ENCODE assay signal across 1 cellular context in genomic region chr6:11772109-11772830, GRCh38.
TF ChIP-seq lines count a peak whose summit lies in the region.

No MANE protein-coding gene starts in this region.

TF ChIP-seq in K562, 482 proteins besides CTCF, POLR2A, EP300 and RAD21 (continued from another document):
- TF ChIP-seq, protein P1, sequence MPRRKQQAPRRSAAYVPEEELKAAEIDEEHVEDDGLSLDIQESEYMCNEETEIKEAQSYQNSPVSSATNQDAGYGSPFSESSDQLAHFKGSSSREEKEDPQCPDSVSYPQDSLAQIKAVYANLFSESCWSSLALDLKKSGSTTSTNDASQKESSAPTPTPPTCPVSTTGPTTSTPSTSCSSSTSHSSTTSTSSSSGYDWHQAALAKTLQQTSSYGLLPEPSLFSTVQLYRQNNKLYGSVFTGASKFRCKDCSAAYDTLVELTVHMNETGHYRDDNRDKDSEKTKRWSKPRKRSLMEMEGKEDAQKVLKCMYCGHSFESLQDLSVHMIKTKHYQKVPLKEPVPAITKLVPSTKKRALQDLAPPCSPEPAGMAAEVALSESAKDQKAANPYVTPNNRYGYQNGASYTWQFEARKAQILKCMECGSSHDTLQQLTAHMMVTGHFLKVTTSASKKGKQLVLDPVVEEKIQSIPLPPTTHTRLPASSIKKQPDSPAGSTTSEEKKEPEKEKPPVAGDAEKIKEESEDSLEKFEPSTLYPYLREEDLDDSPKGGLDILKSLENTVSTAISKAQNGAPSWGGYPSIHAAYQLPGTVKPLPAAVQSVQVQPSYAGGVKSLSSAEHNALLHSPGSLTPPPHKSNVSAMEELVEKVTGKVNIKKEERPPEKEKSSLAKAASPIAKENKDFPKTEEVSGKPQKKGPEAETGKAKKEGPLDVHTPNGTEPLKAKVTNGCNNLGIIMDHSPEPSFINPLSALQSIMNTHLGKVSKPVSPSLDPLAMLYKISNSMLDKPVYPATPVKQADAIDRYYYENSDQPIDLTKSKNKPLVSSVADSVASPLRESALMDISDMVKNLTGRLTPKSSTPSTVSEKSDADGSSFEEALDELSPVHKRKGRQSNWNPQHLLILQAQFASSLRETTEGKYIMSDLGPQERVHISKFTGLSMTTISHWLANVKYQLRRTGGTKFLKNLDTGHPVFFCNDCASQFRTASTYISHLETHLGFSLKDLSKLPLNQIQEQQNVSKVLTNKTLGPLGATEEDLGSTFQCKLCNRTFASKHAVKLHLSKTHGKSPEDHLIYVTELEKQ (CRISPR knock-in tag; IDR thresholded peaks at IDR 0.05) = no peak
- TF ChIP-seq RFX5 (IDR thresholded peaks at IDR 0.05; ENCODE audit: low read depth, low read length) = no peak
- peak; percentile 76 for TF ChIP-seq ZNF316 (IDR thresholded peaks at IDR 0.05)
- no peak for TF ChIP-seq BDP1 (IDR thresholded peaks at IDR 0.05; ENCODE audit: insufficient read depth, insufficient read length)
- TF ChIP-seq ESRRB (CRISPR knock-in tag; IDR thresholded peaks at IDR 0.05; ENCODE audit: borderline replicate concordance) = no peak
- TF ChIP-seq KLF1 (tag; IDR thresholded peaks at IDR 0.05) = no peak
- no peak for TF ChIP-seq PATZ1 (CRISPR knock-in tag; IDR thresholded peaks at IDR 0.05; ENCODE audit: borderline replicate concordance)
- TF ChIP-seq C11orf30 (IDR thresholded peaks at IDR 0.05; ENCODE audit: low read depth) = peak; percentile 55; the same call in 1 of the 2 replicates
- TF ChIP-seq SRSF7 (optimal IDR thresholded peaks at IDR 0.05; ENCODE audit: low read depth, low read length) = no peak
- no peak for TF ChIP-seq ZFX (CRISPR knock-in tag; IDR thresholded peaks at IDR 0.05)
- no peak for TF ChIP-seq YBX1 (IDR thresholded peaks at IDR 0.05)
- TF ChIP-seq ZNF561 (CRISPR knock-in tag; conservative IDR thresholded peaks at IDR 0.05) = no peak
- TF ChIP-seq NFRKB (IDR thresholded peaks at IDR 0.05; ENCODE audit: low read depth) = no peak
- TF ChIP-seq BRF2 (IDR thresholded peaks at IDR 0.05; ENCODE audit: borderline replicate concordance, insufficient read depth, insufficient read length) = no peak
- TF ChIP-seq MBD2 (IDR thresholded peaks at IDR 0.05; ENCODE audit: borderline replicate concordance, low read depth) = no peak
- TF ChIP-seq, protein P2, sequence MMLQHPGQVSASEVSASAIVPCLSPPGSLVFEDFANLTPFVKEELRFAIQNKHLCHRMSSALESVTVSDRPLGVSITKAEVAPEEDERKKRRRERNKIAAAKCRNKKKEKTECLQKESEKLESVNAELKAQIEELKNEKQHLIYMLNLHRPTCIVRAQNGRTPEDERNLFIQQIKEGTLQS (IDR thresholded peaks at IDR 0.05) = peak; percentile 94
- TF ChIP-seq, protein P2 (CRISPR knock-in tag; conservative IDR thresholded peaks at IDR 0.05) = no peak
- no peak for TF ChIP-seq PTRF (tag; IDR thresholded peaks at IDR 0.05)
- TF ChIP-seq NFIC (IDR thresholded peaks at IDR 0.05) = no peak
- no peak for TF ChIP-seq MAZ (CRISPR knock-in tag; conservative IDR thresholded peaks at IDR 0.05 in 1 of 2, IDR thresholded peaks at IDR 0.05 in 1 of 2)
- 0 out of 2 replicates have a peak, but pooled peaks have one; percentile 20 for TF ChIP-seq GTF2A2 (tag; IDR thresholded peaks at IDR 0.05)
- TF ChIP-seq, protein P3, sequence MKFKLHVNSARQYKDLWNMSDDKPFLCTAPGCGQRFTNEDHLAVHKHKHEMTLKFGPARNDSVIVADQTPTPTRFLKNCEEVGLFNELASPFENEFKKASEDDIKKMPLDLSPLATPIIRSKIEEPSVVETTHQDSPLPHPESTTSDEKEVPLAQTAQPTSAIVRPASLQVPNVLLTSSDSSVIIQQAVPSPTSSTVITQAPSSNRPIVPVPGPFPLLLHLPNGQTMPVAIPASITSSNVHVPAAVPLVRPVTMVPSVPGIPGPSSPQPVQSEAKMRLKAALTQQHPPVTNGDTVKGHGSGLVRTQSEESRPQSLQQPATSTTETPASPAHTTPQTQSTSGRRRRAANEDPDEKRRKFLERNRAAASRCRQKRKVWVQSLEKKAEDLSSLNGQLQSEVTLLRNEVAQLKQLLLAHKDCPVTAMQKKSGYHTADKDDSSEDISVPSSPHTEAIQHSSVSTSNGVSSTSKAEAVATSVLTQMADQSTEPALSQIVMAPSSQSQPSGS (CRISPR knock-in tag; IDR thresholded peaks at IDR 0.05) = no peak
- no peak for TF ChIP-seq DNMT1 (IDR thresholded peaks at IDR 0.05)
- TF ChIP-seq, protein P4, sequence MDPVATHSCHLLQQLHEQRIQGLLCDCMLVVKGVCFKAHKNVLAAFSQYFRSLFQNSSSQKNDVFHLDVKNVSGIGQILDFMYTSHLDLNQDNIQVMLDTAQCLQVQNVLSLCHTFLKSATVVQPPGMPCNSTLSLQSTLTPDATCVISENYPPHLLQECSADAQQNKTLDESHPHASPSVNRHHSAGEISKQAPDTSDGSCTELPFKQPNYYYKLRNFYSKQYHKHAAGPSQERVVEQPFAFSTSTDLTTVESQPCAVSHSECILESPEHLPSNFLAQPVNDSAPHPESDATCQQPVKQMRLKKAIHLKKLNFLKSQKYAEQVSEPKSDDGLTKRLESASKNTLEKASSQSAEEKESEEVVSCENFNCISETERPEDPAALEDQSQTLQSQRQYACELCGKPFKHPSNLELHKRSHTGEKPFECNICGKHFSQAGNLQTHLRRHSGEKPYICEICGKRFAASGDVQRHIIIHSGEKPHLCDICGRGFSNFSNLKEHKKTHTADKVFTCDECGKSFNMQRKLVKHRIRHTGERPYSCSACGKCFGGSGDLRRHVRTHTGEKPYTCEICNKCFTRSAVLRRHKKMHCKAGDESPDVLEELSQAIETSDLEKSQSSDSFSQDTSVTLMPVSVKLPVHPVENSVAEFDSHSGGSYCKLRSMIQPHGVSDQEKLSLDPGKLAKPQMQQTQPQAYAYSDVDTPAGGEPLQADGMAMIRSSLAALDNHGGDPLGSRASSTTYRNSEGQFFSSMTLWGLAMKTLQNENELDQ (CRISPR knock-in tag; IDR thresholded peaks at IDR 0.05; ENCODE audit: borderline replicate concordance) = no peak
- TF ChIP-seq ZNF584 (CRISPR knock-in tag; IDR thresholded peaks at IDR 0.05; ENCODE audit: low read depth) = no peak
- TF ChIP-seq HCFC1 (IDR thresholded peaks at IDR 0.05; ENCODE audit: low read depth, low read length) = no peak
- no peak for TF ChIP-seq BCOR (IDR thresholded peaks at IDR 0.05)
- TF ChIP-seq TCF7 (IDR thresholded peaks at IDR 0.05; ENCODE audit: borderline replicate concordance) = no peak
- peak; percentile 83 for TF ChIP-seq CEBPG (CRISPR knock-in tag; IDR thresholded peaks at IDR 0.05)
- peak; percentile 83 to 91 for TF ChIP-seq CEBPG (tag; conservative IDR thresholded peaks at IDR 0.05 in 1 of 2, IDR thresholded peaks at IDR 0.05 in 1 of 2)
- no peak for TF ChIP-seq WHSC1 (IDR thresholded peaks at IDR 0.05; ENCODE audit: low read length)
- no peak for TF ChIP-seq STAT5B (CRISPR knock-in tag; IDR thresholded peaks at IDR 0.05)
- TF ChIP-seq XRCC3 (IDR thresholded peaks at IDR 0.05) = no peak
- TF ChIP-seq GTF2F1 (IDR thresholded peaks at IDR 0.05; ENCODE audit: low read depth, low read length) = no peak
- no peak for TF ChIP-seq GABPB1 (CRISPR knock-in tag; IDR thresholded peaks at IDR 0.05)
- no peak for TF ChIP-seq ZFP36 (IDR thresholded peaks at IDR 0.05; ENCODE audit: low read depth, low read length, partially characterized antibody)
- no peak for TF ChIP-seq CBX3 (IDR thresholded peaks at IDR 0.05; ENCODE audit: borderline replicate concordance in 1 of 2, low read length in 2 of 2)
- TF ChIP-seq THRAP3 (IDR thresholded peaks at IDR 0.05; ENCODE audit: borderline replicate concordance) = no peak
- TF ChIP-seq, protein P5, sequence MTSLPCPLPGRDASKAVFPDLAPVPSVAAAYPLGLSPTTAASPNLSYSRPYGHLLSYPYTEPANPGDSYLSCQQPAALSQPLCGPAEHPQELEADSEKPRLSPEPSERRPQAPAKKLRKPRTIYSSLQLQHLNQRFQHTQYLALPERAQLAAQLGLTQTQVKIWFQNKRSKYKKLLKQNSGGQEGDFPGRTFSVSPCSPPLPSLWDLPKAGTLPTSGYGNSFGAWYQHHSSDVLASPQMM (CRISPR knock-in tag; IDR thresholded peaks at IDR 0.05) = no peak
- TF ChIP-seq ILK (tag; IDR thresholded peaks at IDR 0.05; ENCODE audit: borderline replicate concordance, low read depth) = no peak
- no peak for TF ChIP-seq ZNF354B (CRISPR knock-in tag; IDR thresholded peaks at IDR 0.05)
- no peak for TF ChIP-seq ZNF41 (CRISPR knock-in tag; conservative IDR thresholded peaks at IDR 0.05)
- no peak for TF ChIP-seq FOS (IDR thresholded peaks at IDR 0.05; ENCODE audit: extremely low read depth, insufficient read length)
- no peak for TF ChIP-seq TFAM (CRISPR knock-in tag; conservative IDR thresholded peaks at IDR 0.05)
- TF ChIP-seq U2AF1 (optimal IDR thresholded peaks at IDR 0.05; ENCODE audit: low read depth, low read length) = no peak
- TF ChIP-seq EWSR1 (IDR thresholded peaks at IDR 0.05; ENCODE audit: borderline replicate concordance, low read depth, partially characterized antibody) = no peak
- TF ChIP-seq ZNF408 (CRISPR knock-in tag; IDR thresholded peaks at IDR 0.05; ENCODE audit: low read depth) = no peak
- TF ChIP-seq JUN (IDR thresholded peaks at IDR 0.05; ENCODE audit: borderline replicate concordance, low read depth, low read length) = 0 out of 2 replicates have a peak, but pooled peaks have one; percentile 65
- no peak for TF ChIP-seq JUN (CRISPR knock-in tag; IDR thresholded peaks at IDR 0.05; ENCODE audit: borderline replicate concordance)
- TF ChIP-seq FOSL1 (tag; conservative IDR thresholded peaks at IDR 0.05) = peak; percentile 83
- TF ChIP-seq, protein P6, sequence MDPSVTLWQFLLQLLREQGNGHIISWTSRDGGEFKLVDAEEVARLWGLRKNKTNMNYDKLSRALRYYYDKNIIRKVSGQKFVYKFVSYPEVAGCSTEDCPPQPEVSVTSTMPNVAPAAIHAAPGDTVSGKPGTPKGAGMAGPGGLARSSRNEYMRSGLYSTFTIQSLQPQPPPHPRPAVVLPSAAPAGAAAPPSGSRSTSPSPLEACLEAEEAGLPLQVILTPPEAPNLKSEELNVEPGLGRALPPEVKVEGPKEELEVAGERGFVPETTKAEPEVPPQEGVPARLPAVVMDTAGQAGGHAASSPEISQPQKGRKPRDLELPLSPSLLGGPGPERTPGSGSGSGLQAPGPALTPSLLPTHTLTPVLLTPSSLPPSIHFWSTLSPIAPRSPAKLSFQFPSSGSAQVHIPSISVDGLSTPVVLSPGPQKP (CRISPR knock-in tag; IDR thresholded peaks at IDR 0.05) = no peak
- TF ChIP-seq ZNF717 (CRISPR knock-in tag; IDR thresholded peaks at IDR 0.05) = no peak
- TF ChIP-seq TGIF2 (CRISPR knock-in tag; IDR thresholded peaks at IDR 0.05) = no peak
- TF ChIP-seq KDM2B (CRISPR knock-in tag; IDR thresholded peaks at IDR 0.05) = no peak
- TF ChIP-seq, protein P7, sequence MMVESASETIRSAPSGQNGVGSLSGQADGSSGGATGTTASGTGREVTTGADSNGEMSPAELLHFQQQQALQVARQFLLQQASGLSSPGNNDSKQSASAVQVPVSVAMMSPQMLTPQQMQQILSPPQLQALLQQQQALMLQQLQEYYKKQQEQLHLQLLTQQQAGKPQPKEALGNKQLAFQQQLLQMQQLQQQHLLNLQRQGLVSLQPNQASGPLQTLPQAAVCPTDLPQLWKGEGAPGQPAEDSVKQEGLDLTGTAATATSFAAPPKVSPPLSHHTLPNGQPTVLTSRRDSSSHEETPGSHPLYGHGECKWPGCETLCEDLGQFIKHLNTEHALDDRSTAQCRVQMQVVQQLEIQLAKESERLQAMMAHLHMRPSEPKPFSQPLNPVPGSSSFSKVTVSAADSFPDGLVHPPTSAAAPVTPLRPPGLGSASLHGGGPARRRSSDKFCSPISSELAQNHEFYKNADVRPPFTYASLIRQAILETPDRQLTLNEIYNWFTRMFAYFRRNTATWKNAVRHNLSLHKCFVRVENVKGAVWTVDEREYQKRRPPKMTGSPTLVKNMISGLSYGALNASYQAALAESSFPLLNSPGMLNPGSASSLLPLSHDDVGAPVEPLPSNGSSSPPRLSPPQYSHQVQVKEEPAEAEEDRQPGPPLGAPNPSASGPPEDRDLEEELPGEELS (CRISPR knock-in tag; IDR thresholded peaks at IDR 0.05; ENCODE audit: borderline replicate concordance) = no peak
- TF ChIP-seq ATF7 (IDR thresholded peaks at IDR 0.05) = peak; percentile 32; the same call in 1 of the 2 replicates
